In genomic region chr9:127817881-127818434, GRCh38 we compare ENCODE assay signal across 14 cellular contexts. TPM values are rescaled to one million over a fixed set of nuclear protein-coding genes. Genes with fewer than 3 reads are reported as not detected.
DNase-seq lines count a peak whose midpoint lies in the region; ATAC-seq and TF ChIP-seq lines count a peak whose summit lies in the region.
"Had no signal": no experiment of that assay in that cellular context is flagged by ENCODE, and none has a peak within 500 bp of the region (broad histone marks: within the 10 kb centered on the region; RNA-seq: fewer than 3 reads in every experiment).

No MANE protein-coding gene starts in this region.

- no peaks in the 10 kb centered on the region for H3K4me1 Mint-ChIP-seq in activated CD8-positive, alpha-beta T cell treated with anti-CD3 and anti-CD28 coated beads, Interleukin-2, amount 10 ng/mL, durations not matched to agents 7 days and 5 days (ENCODE audit: low read depth)
- no peaks in the 10 kb centered on the region for H3K4me1 Mint-ChIP-seq in activated CD8-positive, alpha-beta T cell treated with anti-CD3 and anti-CD28 coated beads for 36 hours (ENCODE audit: low read depth)
- peaks cover 9% of the 10 kb centered on the region for H3K4me1 Mint-ChIP-seq in dendritic cell treated with granulocyte-macrophage colony-stimulating factor and Interleukin-4, amounts not matched to agents 40 ng/mL and 50 ng/mL, for 4 days (ENCODE audit: low read depth)
- H3K4me1 Mint-ChIP-seq: H9 had no signal

- no peak overlapping the region for H3K4ac ChIP-seq in neuronal stem cell (ENCODE audit: low read length)

- no peak overlapping the region for H3K18ac ChIP-seq in neuronal stem cell (ENCODE audit: low read length)

- H2BK5ac ChIP-seq in neuronal stem cell (ENCODE audit: low read length), result peak overlapping the region; percentile 75

- H4K91ac ChIP-seq in neuronal stem cell (ENCODE audit: low read depth, low read length, poor library complexity), result no peak overlapping the region

- H2BK15ac ChIP-seq in neuronal stem cell (ENCODE audit: low read length), result no peak overlapping the region

- no peak for ATAC-seq in activated CD8-positive, alpha-beta T cell treated with anti-CD3 and anti-CD28 coated beads, Interleukin-2, amount 10 ng/mL, durations not matched to agents 7 days and 5 days
- no peak for ATAC-seq in activated CD8-positive, alpha-beta T cell treated with anti-CD3 and anti-CD28 coated beads for 36 hours
- no peak for ATAC-seq in HG03460 (IDR thresholded peaks at IDR 0.05; ENCODE audit: unreplicated experiment)
- no peak for ATAC-seq in GM21367 (IDR thresholded peaks at IDR 0.05; ENCODE audit: unreplicated experiment)

- H2AK5ac ChIP-seq in neuronal stem cell (ENCODE audit: low read depth, low read length), result no peak overlapping the region

- TF ChIP-seq CTCF in activated CD8-positive, alpha-beta T cell treated with anti-CD3 and anti-CD28 coated beads for 36 hours (IDR thresholded peaks at IDR 0.05), result no peak

- peak overlapping the region; percentile 73 for H3K23ac ChIP-seq in neuronal stem cell (ENCODE audit: low read depth, low read length, poor library complexity)

- no peak overlapping the region for H4K8ac ChIP-seq in neuronal stem cell (ENCODE audit: low read depth, low read length)

- CTCF ChIA-PET in activated CD8-positive, alpha-beta T cell treated with anti-CD3 and anti-CD28 coated beads, Interleukin-2, amount 10 ng/mL, durations not matched to agents 7 days and 5 days (lab: Charles Lee), result interaction anchor here (2.1 kb wide), 1 partner anchor 52 kb away, joined by 8 read pairs; no protein-coding TSS in a partner anchor
- CTCF ChIA-PET in activated CD8-positive, alpha-beta T cell treated with anti-CD3 and anti-CD28 coated beads for 36 hours (lab: Charles Lee), result interaction anchor here (0.7 to 1.9 kb wide), 3 partner anchors 52 to 83 kb away, joined by 3 to 5 read pairs (median 3); no protein-coding TSS in a partner anchor

- H3K4me1 ChIP-seq in neuronal stem cell (ENCODE audit: control insufficient read depth in 2 of 2, insufficient read depth in 1 of 2, low read depth in 1 of 2, low read length in 2 of 2), result peaks cover 0 to 3% of the 10 kb centered on the region in 2 donors

- POLR2A ChIA-PET in activated CD8-positive, alpha-beta T cell treated with anti-CD3 and anti-CD28 coated beads, Interleukin-2, amount 10 ng/mL, durations not matched to agents 7 days and 5 days (lab: Charles Lee), result interaction anchor here (0.6 to 0.8 kb wide), 2 partner anchors 54 to 394 kb away, joined by 4 read pairs; partner anchors contain the start of gene ZNF79
- POLR2A ChIA-PET in activated CD8-positive, alpha-beta T cell treated with anti-CD3 and anti-CD28 coated beads for 36 hours (lab: Charles Lee), result interaction anchor here (0.6 to 2.0 kb wide), 6 partner anchors 8 to 52 kb away, joined by 3 to 8 read pairs (median 3); partner anchors contain the start of gene FPGS

- no peak overlapping the region for H3K27ac ChIP-seq in neuronal stem cell (replicated peaks; ENCODE audit: low read length)

- H2AFZ ChIP-seq in neuronal stem cell (ENCODE audit: low read length), result no peak overlapping the region

- H3K36me3 Mint-ChIP-seq in activated CD8-positive, alpha-beta T cell treated with anti-CD3 and anti-CD28 coated beads, Interleukin-2, amount 10 ng/mL, durations not matched to agents 7 days and 5 days (ENCODE audit: low read depth), result peaks cover 25% of the 10 kb centered on the region
- H3K36me3 Mint-ChIP-seq in activated CD8-positive, alpha-beta T cell treated with anti-CD3 and anti-CD28 coated beads for 36 hours (ENCODE audit: low read depth), result peaks cover 12% of the 10 kb centered on the region
- H3K36me3 Mint-ChIP-seq in dendritic cell treated with granulocyte-macrophage colony-stimulating factor and Interleukin-4, amounts not matched to agents 40 ng/mL and 50 ng/mL, for 4 days (ENCODE audit: low read depth), result peaks cover 97% of the 10 kb centered on the region

- H3K4me3 ChIP-seq in neuronal stem cell (ENCODE audit: low read length in 2 of 2), result peak overlapping the region in 1 of 2 donors; percentile 12

- no peaks in the 10 kb centered on the region for H3K79me1 ChIP-seq in neuronal stem cell (ENCODE audit: low read depth, low read length)

- H3K14ac ChIP-seq in neuronal stem cell (ENCODE audit: low read length), result peak overlapping the region; percentile 8

- no peak overlapping the region for H2BK12ac ChIP-seq in neuronal stem cell (ENCODE audit: low read length)

- no peak overlapping the region for H3K4me2 ChIP-seq in neuronal stem cell (ENCODE audit: insufficient read depth, low read length, poor library complexity, severe bottlenecking)

- H3K27me3 ChIP-seq in neuronal stem cell (ENCODE audit: control insufficient read depth in 3 of 3, insufficient read depth in 3 of 3, low read depth in 1 of 3, low read length in 3 of 3), result no peaks in the 10 kb centered on the region

- no peak for DNase-seq in activated CD8-positive, alpha-beta T cell treated with anti-CD3 and anti-CD28 coated beads, Interleukin-2, amount 10 ng/mL, durations not matched to agents 7 days and 5 days
- no peak for DNase-seq in activated CD8-positive, alpha-beta T cell treated with anti-CD3 and anti-CD28 coated beads for 36 hours
- DNase-seq in NCI-H524 (lab: John Stamatoyannopoulos, UW), result peak; percentile 75 to 94
- no peak for DNase-seq in neuronal stem cell (ENCODE audit: low spot score)
- DNase-seq in activated gamma-delta T cell (lab: John Stamatoyannopoulos, UW), result no peak
- DNase-seq: dermis blood vessel endothelial cell, H9, Karpas-422, NCI-H1930 had no signal

- H3K9me3 ChIP-seq in neuronal stem cell (replicated peaks in 1 of 2; ENCODE audit: control insufficient read depth in 2 of 2, insufficient read depth in 1 of 2, low read depth in 1 of 2, low read length in 2 of 2), result peaks cover 0 to 2% of the 10 kb centered on the region in 2 donors

- H2BK120ac ChIP-seq in neuronal stem cell (ENCODE audit: low read depth, low read length), result peak overlapping the region; percentile 22

- peaks cover 14 to 18% of the 10 kb centered on the region in 2 donors for H3K36me3 ChIP-seq in neuronal stem cell (replicated peaks in 1 of 2; ENCODE audit: control insufficient read depth in 2 of 2, insufficient read depth in 2 of 2, low read length in 2 of 2)

- peak overlapping the region; percentile 34 for H3K27ac Mint-ChIP-seq in activated CD8-positive, alpha-beta T cell treated with anti-CD3 and anti-CD28 coated beads, Interleukin-2, amount 10 ng/mL, durations not matched to agents 7 days and 5 days
- no peak overlapping the region for H3K27ac Mint-ChIP-seq in activated CD8-positive, alpha-beta T cell treated with anti-CD3 and anti-CD28 coated beads for 36 hours
- H3K27ac Mint-ChIP-seq in dendritic cell treated with granulocyte-macrophage colony-stimulating factor and Interleukin-4, amounts not matched to agents 40 ng/mL and 50 ng/mL, for 4 days, result peak overlapping the region; percentile 2

- no peak overlapping the region for H3K4me3 Mint-ChIP-seq in activated CD8-positive, alpha-beta T cell treated with anti-CD3 and anti-CD28 coated beads, Interleukin-2, amount 10 ng/mL, durations not matched to agents 7 days and 5 days
- no peak overlapping the region for H3K4me3 Mint-ChIP-seq in activated CD8-positive, alpha-beta T cell treated with anti-CD3 and anti-CD28 coated beads for 36 hours
- H3K4me3 Mint-ChIP-seq in dendritic cell treated with granulocyte-macrophage colony-stimulating factor and Interleukin-4, amounts not matched to agents 40 ng/mL and 50 ng/mL, for 4 days, result no peak overlapping the region
- H3K4me3 Mint-ChIP-seq: H9 had no signal

- no peak overlapping the region for H3K9ac ChIP-seq in neuronal stem cell (ENCODE audit: low read depth, low read length, poor library complexity)

- no peaks in the 10 kb centered on the region for H3K9me3 Mint-ChIP-seq in activated CD8-positive, alpha-beta T cell treated with anti-CD3 and anti-CD28 coated beads, Interleukin-2, amount 10 ng/mL, durations not matched to agents 7 days and 5 days (ENCODE audit: insufficient read depth)
- no peaks in the 10 kb centered on the region for H3K9me3 Mint-ChIP-seq in activated CD8-positive, alpha-beta T cell treated with anti-CD3 and anti-CD28 coated beads for 36 hours
- no peaks in the 10 kb centered on the region for H3K9me3 Mint-ChIP-seq in dendritic cell treated with granulocyte-macrophage colony-stimulating factor and Interleukin-4, amounts not matched to agents 40 ng/mL and 50 ng/mL, for 4 days
- H3K9me3 Mint-ChIP-seq: H9 had no signal

- intact Hi-C loops in activated CD8-positive, alpha-beta T cell treated with anti-CD3 and anti-CD28 coated beads for 36 hours (cut with micrococcal nuclease), result no loop called here
- intact Hi-C loops in dendritic cell treated with granulocyte-macrophage colony-stimulating factor and Interleukin-4, amounts not matched to agents 40 ng/mL and 50 ng/mL, for 4 days (cut with micrococcal nuclease), result no loop called here

- no peaks in the 10 kb centered on the region for H3K27me3 Mint-ChIP-seq in activated CD8-positive, alpha-beta T cell treated with anti-CD3 and anti-CD28 coated beads, Interleukin-2, amount 10 ng/mL, durations not matched to agents 7 days and 5 days (ENCODE audit: low read depth)
- no peaks in the 10 kb centered on the region for H3K27me3 Mint-ChIP-seq in activated CD8-positive, alpha-beta T cell treated with anti-CD3 and anti-CD28 coated beads for 36 hours
- H3K27me3 Mint-ChIP-seq in dendritic cell treated with granulocyte-macrophage colony-stimulating factor and Interleukin-4, amounts not matched to agents 40 ng/mL and 50 ng/mL, for 4 days, result no peaks in the 10 kb centered on the region

- no CpG with 5 or more reads among the region's 17 CpGs for WGBS in neuronal stem cell (ENCODE audit: extremely low coverage in 2 of 2, insufficient read length in 2 of 2, insufficient replicate concordance in 1 of 2), 2 donors

RNA-seq across cellular contexts. Expression of gene FPGS, which starts 15.3 kb away (rescaled TPM):
- total RNA-seq in activated CD8-positive, alpha-beta T cell treated with anti-CD3 and anti-CD28 coated beads, Interleukin-2, amount 10 ng/mL, durations not matched to agents 7 days and 5 days, result 10 to 100 TPM; 91.5 to 98.3 TPM
- 10 to 100 TPM; 79.8 to 80.4 TPM for total RNA-seq in activated CD8-positive, alpha-beta T cell treated with anti-CD3 and anti-CD28 coated beads for 36 hours
- polyA plus RNA-seq in neuronal stem cell (2013, experiment 1 of 2), result 30.2 TPM
- polyA plus RNA-seq in neuronal stem cell (2013, experiment 2 of 2), result 32.1 TPM

RNA-seq across cellular contexts. Expression of gene CDK9, which starts 32.1 kb away (rescaled TPM):
- 100 to 1,000 TPM; 132 to 136 TPM for total RNA-seq in activated CD8-positive, alpha-beta T cell treated with anti-CD3 and anti-CD28 coated beads, Interleukin-2, amount 10 ng/mL, durations not matched to agents 7 days and 5 days
- 10 to 100 TPM; 86.2 to 91.6 TPM for total RNA-seq in activated CD8-positive, alpha-beta T cell treated with anti-CD3 and anti-CD28 coated beads for 36 hours
- 29.1 TPM for polyA plus RNA-seq in neuronal stem cell (2013, experiment 1 of 2)
- 30.0 TPM for polyA plus RNA-seq in neuronal stem cell (2013, experiment 2 of 2)

RNA-seq across cellular contexts. Expression of gene ENG, which starts 36.5 kb away (rescaled TPM):
- total RNA-seq in activated CD8-positive, alpha-beta T cell treated with anti-CD3 and anti-CD28 coated beads, Interleukin-2, amount 10 ng/mL, durations not matched to agents 7 days and 5 days, result 10 to 100 TPM; 22.9 to 24.3 TPM
- 10 to 100 TPM; 14.2 to 15.0 TPM for total RNA-seq in activated CD8-positive, alpha-beta T cell treated with anti-CD3 and anti-CD28 coated beads for 36 hours
- 0.11 TPM for polyA plus RNA-seq in neuronal stem cell (2013, experiment 1 of 2)
- 0.10 TPM for polyA plus RNA-seq in neuronal stem cell (2013, experiment 2 of 2)

RNA-seq across cellular contexts. Expression of gene SH2D3C, which starts 39.5 kb away (rescaled TPM):
- total RNA-seq in activated CD8-positive, alpha-beta T cell treated with anti-CD3 and anti-CD28 coated beads, Interleukin-2, amount 10 ng/mL, durations not matched to agents 7 days and 5 days, result 10 to 100 TPM; 75.6 to 77.5 TPM
- total RNA-seq in activated CD8-positive, alpha-beta T cell treated with anti-CD3 and anti-CD28 coated beads for 36 hours, result 10 to 100 TPM; 29.9 to 30.3 TPM
- 2.8 TPM for polyA plus RNA-seq in neuronal stem cell (2013, experiment 1 of 2)
- polyA plus RNA-seq in neuronal stem cell (2013, experiment 2 of 2), result 2.5 TPM
- total RNA-seq: A673, fibroblast of lung had no signal

RNA-seq across cellular contexts. Expression of gene AK1, which starts 59.5 kb away (rescaled TPM):
- total RNA-seq in activated CD8-positive, alpha-beta T cell treated with anti-CD3 and anti-CD28 coated beads, Interleukin-2, amount 10 ng/mL, durations not matched to agents 7 days and 5 days, result 10 to 100 TPM; 22.4 to 30.4 TPM
- total RNA-seq in activated CD8-positive, alpha-beta T cell treated with anti-CD3 and anti-CD28 coated beads for 36 hours, result 10 to 100 TPM; 12.1 to 14.8 TPM
- 36.1 TPM for polyA plus RNA-seq in neuronal stem cell (2013, experiment 1 of 2)
- 36.6 TPM for polyA plus RNA-seq in neuronal stem cell (2013, experiment 2 of 2)

Comparison
In these comparisons a context has a peak if more than half of its experiments do, and no peak if none do; other contexts are left out.
1. DNase-seq: peak in NCI-H524 (2 of 2); none in activated CD8-positive, alpha-beta T cell treated with anti-CD3 and anti-CD28 coated beads, Interleukin-2, amount 10 ng/mL, durations not matched to agents 7 days and 5 days (single experiment), activated CD8-positive, alpha-beta T cell treated with anti-CD3 and anti-CD28 coated beads for 36 hours (single experiment), neuronal stem cell (single experiment) and activated gamma-delta T cell (single experiment).